Comparison of ENCODE assay signal across 8 cellular contexts in genomic region chr2:227818569-227819397, GRCh38. TPM values are rescaled to one million over a fixed set of nuclear protein-coding genes. Genes with fewer than 3 reads are reported as not detected.
DNase-seq lines count a peak whose midpoint lies in the region; ATAC-seq and TF ChIP-seq lines count a peak whose summit lies in the region.

No MANE protein-coding gene starts in this region.

- H3K27ac ChIP-seq in lung (ENCODE audit: low read depth in 1 of 2, low read length in 1 of 2) = peak overlapping the region; percentile 76 to 80

- no peak for TF ChIP-seq CTCF in lung (IDR thresholded peaks at IDR 0.05; ENCODE audit: control extremely low read depth, extremely low read depth)

- no peak for TF ChIP-seq EP300 in Ishikawa (IDR thresholded peaks at IDR 0.05; ENCODE audit: borderline replicate concordance)

- ATAC-seq in lung (ENCODE audit: insufficient read depth, low FRiP score) (peak; percentile 84), GM19324 (IDR thresholded peaks at IDR 0.05; ENCODE audit: low FRiP score, unreplicated experiment) (no peak)

- H3K27me3 ChIP-seq in lung (ENCODE audit: control insufficient read depth, insufficient read depth) = no peaks in the 10 kb centered on the region

- H3K36me3 ChIP-seq in lung (ENCODE audit: control insufficient read depth in 2 of 2, insufficient read depth in 2 of 2, low read length in 2 of 2) = no peaks in the 10 kb centered on the region

- 21 to 41% methylated on average over 10 of the region's 10 CpGs for WGBS in lung, 2 donors

- DNase-seq in ACHN (peak; percentile 83), amniotic epithelial cell (ENCODE audit: low read depth) (peak; percentile 99), lung (ENCODE audit: low spot score) (peak; percentile 82), EL (no peak), NK-92 (lab: John Stamatoyannopoulos, UW; ENCODE audit: unreplicated experiment) (no peak), cortex of kidney (lab: John Stamatoyannopoulos, UW) (no peak)

- peaks cover 0 to 5% of the 10 kb centered on the region in 2 donors for H3K4me1 ChIP-seq in lung (ENCODE audit: control insufficient read depth in 2 of 2, insufficient read depth in 2 of 2, low read length in 2 of 2)

- no peak overlapping the region for H3K4me3 ChIP-seq in lung

- in situ Hi-C loops in ACHN (cut with HindIII; ENCODE audit: low pct_ligation_motif_present, low pct_unique_long_range_greater_than_20kb, low sequenced_read_pairs) = no loop called here

- H3K9me3 ChIP-seq in lung (ENCODE audit: control insufficient read depth in 2 of 2, insufficient read depth in 1 of 2, low read length in 1 of 2) = no peaks in the 10 kb centered on the region

- TF ChIP-seq RAD21 in Ishikawa (IDR thresholded peaks at IDR 0.05; ENCODE audit: low read depth) = no peak

TF ChIP-seq in Ishikawa, 13 proteins besides CTCF, POLR2A, EP300 and RAD21:
- TF ChIP-seq CEBPB (IDR thresholded peaks at IDR 0.05) (peak; percentile 47; the same call in 1 of the 2 replicates), REST (IDR thresholded peaks at IDR 0.05; ENCODE audit: low read depth) (no peak), TAF1 (IDR thresholded peaks at IDR 0.05; ENCODE audit: low read depth) (no peak), TEAD4 (IDR thresholded peaks at IDR 0.05) (no peak), NFIC (IDR thresholded peaks at IDR 0.05) (no peak), EGR1 (IDR thresholded peaks at IDR 0.05) (no peak), ZBTB7A (IDR thresholded peaks at IDR 0.05; ENCODE audit: low read depth) (no peak)
- TF ChIP-seq, protein P1, sequence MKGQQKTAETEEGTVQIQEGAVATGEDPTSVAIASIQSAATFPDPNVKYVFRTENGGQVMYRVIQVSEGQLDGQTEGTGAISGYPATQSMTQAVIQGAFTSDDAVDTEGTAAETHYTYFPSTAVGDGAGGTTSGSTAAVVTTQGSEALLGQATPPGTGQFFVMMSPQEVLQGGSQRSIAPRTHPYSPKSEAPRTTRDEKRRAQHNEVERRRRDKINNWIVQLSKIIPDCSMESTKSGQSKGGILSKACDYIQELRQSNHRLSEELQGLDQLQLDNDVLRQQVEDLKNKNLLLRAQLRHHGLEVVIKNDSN (IDR thresholded peaks at IDR 0.05) = no peak

RNA-seq across cellular contexts. Expression of gene CCL20, which starts 5.1 kb away (rescaled TPM):
- 10 to 100 TPM in 1 of 2 donors, 1 to 10 TPM in 1; 8.0 to 46.8 TPM for total RNA-seq in lung
- 100 to 1,000 TPM in 1 of 2 donors, 10 to 100 TPM in 1; 48.2 to 712 TPM for polyA plus RNA-seq in lung

RNA-seq across cellular contexts. Expression of gene DAW1, which starts 52.6 kb away (rescaled TPM):
- 10 to 100 TPM in 1 of 2 donors, 1 to 10 TPM in 1; 9.2 to 18.7 TPM for total RNA-seq in lung
- 10 to 100 TPM in 1 of 2 donors, 1 to 10 TPM in 1; 3.3 to 10.6 TPM for polyA plus RNA-seq in lung

Comparison
In these comparisons a context has a peak if more than half of its experiments do, and no peak if none do; other contexts are left out.
1. DNase-seq: peak in ACHN (single experiment), amniotic epithelial cell (single experiment) and lung (single experiment); none in EL (single experiment), NK-92 (single experiment) and cortex of kidney (single experiment).